1 cellular context compared by ENCODE assay signal in the genomic region with DNA sequence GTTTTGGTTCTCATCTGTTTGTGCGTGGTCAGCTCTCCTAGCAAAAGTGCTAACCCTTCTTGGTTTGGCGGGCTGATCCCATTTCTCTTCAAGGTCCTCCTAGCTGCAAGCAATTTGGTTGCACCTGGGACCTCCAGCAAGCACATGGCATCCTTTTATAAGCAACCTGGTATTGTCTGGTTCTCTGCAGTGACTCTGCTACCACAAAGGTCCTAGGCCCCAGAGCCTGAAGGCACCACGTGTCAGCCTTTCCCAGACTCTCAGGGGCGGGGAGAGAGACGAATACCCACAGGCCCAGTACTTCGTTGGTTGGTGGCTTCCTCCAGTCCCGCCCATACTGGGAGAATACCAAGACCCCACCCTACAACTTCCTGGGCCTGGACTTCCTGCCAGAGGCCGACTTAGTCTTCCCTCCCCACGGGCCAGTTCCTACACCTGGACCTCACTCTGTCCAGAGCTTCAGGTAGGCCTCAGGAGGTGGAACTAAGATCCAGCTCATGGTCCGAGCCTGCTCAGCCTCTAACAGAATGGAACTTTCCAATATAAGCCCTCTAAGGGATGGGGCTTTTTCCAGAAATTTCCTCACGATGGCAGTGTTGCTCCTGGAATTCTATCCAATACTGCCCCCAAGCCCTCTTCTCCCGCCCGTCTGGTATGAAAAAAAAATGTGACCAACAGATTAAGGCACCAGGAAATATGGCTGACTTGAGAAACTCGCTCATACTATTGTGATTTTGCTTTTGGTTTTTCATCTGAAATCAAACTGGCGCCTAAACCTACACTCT.
A peak's percentile ranks its signal among the peaks of the same experiment; 100 is the strongest.
TF ChIP-seq lines count a peak whose summit lies in the region.

No MANE protein-coding gene starts in this region.

TF ChIP-seq in HepG2, 621 proteins besides CTCF, POLR2A, EP300 and RAD21 (continued from another document and continues in another):
- TF ChIP-seq, protein P1, sequence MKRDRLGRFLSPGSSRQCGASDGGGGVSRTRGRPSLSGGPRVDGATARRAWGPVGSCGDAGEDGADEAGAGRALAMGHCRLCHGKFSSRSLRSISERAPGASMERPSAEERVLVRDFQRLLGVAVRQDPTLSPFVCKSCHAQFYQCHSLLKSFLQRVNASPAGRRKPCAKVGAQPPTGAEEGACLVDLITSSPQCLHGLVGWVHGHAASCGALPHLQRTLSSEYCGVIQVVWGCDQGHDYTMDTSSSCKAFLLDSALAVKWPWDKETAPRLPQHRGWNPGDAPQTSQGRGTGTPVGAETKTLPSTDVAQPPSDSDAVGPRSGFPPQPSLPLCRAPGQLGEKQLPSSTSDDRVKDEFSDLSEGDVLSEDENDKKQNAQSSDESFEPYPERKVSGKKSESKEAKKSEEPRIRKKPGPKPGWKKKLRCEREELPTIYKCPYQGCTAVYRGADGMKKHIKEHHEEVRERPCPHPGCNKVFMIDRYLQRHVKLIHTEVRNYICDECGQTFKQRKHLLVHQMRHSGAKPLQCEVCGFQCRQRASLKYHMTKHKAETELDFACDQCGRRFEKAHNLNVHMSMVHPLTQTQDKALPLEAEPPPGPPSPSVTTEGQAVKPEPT (CRISPR knock-in tag; IDR thresholded peaks at IDR 0.05; ENCODE audit: low read depth): no peak
- no peak for TF ChIP-seq CREB1 (IDR thresholded peaks at IDR 0.05)
- TF ChIP-seq CREB1 (CRISPR knock-in tag; IDR thresholded peaks at IDR 0.05): peak; percentile 75
- TF ChIP-seq, protein P2, sequence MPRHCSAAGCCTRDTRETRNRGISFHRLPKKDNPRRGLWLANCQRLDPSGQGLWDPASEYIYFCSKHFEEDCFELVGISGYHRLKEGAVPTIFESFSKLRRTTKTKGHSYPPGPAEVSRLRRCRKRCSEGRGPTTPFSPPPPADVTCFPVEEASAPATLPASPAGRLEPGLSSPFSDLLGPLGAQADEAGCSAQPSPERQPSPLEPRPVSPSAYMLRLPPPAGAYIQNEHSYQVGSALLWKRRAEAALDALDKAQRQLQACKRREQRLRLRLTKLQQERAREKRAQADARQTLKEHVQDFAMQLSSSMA (CRISPR knock-in tag; IDR thresholded peaks at IDR 0.05): 0 out of 2 replicates have a peak, but pooled peaks have one; percentile 18
- no peak for TF ChIP-seq NFE2 (CRISPR knock-in tag; IDR thresholded peaks at IDR 0.05)
- no peak for TF ChIP-seq ZFP1 (CRISPR knock-in tag; IDR thresholded peaks at IDR 0.05)
- peak; percentile 19; the same call in 1 of the 2 replicates for TF ChIP-seq SMC3 (IDR thresholded peaks at IDR 0.05; ENCODE audit: low read length)
- TF ChIP-seq ZNF460 (CRISPR knock-in tag; IDR thresholded peaks at IDR 0.05; ENCODE audit: borderline replicate concordance): no peak
- TF ChIP-seq ZNF782 (CRISPR knock-in tag; IDR thresholded peaks at IDR 0.05; ENCODE audit: borderline replicate concordance): no peak
- no peak for TF ChIP-seq CHD4 (IDR thresholded peaks at IDR 0.05; ENCODE audit: borderline replicate concordance, low read length)
- no peak for TF ChIP-seq HNRNPUL1 (IDR thresholded peaks at IDR 0.05; ENCODE audit: low read depth, low read length)
- no peak for TF ChIP-seq CENPT (CRISPR knock-in tag; IDR thresholded peaks at IDR 0.05; ENCODE audit: low read depth)
- TF ChIP-seq, protein P3, sequence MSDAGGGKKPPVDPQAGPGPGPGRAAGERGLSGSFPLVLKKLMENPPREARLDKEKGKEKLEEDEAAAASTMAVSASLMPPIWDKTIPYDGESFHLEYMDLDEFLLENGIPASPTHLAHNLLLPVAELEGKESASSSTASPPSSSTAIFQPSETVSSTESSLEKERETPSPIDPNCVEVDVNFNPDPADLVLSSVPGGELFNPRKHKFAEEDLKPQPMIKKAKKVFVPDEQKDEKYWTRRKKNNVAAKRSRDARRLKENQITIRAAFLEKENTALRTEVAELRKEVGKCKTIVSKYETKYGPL (CRISPR knock-in tag; IDR thresholded peaks at IDR 0.05): no peak
- TF ChIP-seq, protein P4, sequence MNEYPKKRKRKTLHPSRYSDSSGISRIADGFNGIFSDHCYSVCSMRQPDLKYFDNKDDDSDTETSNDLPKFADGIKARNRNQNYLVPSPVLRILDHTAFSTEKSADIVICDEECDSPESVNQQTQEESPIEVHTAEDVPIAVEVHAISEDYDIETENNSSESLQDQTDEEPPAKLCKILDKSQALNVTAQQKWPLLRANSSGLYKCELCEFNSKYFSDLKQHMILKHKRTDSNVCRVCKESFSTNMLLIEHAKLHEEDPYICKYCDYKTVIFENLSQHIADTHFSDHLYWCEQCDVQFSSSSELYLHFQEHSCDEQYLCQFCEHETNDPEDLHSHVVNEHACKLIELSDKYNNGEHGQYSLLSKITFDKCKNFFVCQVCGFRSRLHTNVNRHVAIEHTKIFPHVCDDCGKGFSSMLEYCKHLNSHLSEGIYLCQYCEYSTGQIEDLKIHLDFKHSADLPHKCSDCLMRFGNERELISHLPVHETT (CRISPR knock-in tag; conservative IDR thresholded peaks at IDR 0.05): no peak
- TF ChIP-seq ZFP37 (CRISPR knock-in tag; IDR thresholded peaks at IDR 0.05; ENCODE audit: borderline replicate concordance): no peak
- no peak for TF ChIP-seq PAF1 (CRISPR knock-in tag; IDR thresholded peaks at IDR 0.05)
- no peak for TF ChIP-seq SP1 (IDR thresholded peaks at IDR 0.05)
- no peak for TF ChIP-seq SP1 (CRISPR knock-in tag; IDR thresholded peaks at IDR 0.05)
- TF ChIP-seq ZKSCAN5 (CRISPR knock-in tag; IDR thresholded peaks at IDR 0.05): no peak
- TF ChIP-seq HDAC6 (IDR thresholded peaks at IDR 0.05; ENCODE audit: low read depth, low read length): no peak
- no peak for TF ChIP-seq MTF1 (CRISPR knock-in tag; IDR thresholded peaks at IDR 0.05)
- no peak for TF ChIP-seq RNF2 (conservative IDR thresholded peaks at IDR 0.05; ENCODE audit: low read depth)
- TF ChIP-seq ZNF296 (CRISPR knock-in tag; conservative IDR thresholded peaks at IDR 0.05): no peak
- TF ChIP-seq, protein P5, sequence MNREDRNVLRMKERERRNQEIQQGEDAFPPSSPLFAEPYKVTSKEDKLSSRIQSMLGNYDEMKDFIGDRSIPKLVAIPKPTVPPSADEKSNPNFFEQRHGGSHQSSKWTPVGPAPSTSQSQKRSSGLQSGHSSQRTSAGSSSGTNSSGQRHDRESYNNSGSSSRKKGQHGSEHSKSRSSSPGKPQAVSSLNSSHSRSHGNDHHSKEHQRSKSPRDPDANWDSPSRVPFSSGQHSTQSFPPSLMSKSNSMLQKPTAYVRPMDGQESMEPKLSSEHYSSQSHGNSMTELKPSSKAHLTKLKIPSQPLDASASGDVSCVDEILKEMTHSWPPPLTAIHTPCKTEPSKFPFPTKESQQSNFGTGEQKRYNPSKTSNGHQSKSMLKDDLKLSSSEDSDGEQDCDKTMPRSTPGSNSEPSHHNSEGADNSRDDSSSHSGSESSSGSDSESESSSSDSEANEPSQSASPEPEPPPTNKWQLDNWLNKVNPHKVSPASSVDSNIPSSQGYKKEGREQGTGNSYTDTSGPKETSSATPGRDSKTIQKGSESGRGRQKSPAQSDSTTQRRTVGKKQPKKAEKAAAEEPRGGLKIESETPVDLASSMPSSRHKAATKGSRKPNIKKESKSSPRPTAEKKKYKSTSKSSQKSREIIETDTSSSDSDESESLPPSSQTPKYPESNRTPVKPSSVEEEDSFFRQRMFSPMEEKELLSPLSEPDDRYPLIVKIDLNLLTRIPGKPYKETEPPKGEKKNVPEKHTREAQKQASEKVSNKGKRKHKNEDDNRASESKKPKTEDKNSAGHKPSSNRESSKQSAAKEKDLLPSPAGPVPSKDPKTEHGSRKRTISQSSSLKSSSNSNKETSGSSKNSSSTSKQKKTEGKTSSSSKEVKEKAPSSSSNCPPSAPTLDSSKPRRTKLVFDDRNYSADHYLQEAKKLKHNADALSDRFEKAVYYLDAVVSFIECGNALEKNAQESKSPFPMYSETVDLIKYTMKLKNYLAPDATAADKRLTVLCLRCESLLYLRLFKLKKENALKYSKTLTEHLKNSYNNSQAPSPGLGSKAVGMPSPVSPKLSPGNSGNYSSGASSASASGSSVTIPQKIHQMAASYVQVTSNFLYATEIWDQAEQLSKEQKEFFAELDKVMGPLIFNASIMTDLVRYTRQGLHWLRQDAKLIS (CRISPR knock-in tag; IDR thresholded peaks at IDR 0.05): no peak
- TF ChIP-seq, protein P6, sequence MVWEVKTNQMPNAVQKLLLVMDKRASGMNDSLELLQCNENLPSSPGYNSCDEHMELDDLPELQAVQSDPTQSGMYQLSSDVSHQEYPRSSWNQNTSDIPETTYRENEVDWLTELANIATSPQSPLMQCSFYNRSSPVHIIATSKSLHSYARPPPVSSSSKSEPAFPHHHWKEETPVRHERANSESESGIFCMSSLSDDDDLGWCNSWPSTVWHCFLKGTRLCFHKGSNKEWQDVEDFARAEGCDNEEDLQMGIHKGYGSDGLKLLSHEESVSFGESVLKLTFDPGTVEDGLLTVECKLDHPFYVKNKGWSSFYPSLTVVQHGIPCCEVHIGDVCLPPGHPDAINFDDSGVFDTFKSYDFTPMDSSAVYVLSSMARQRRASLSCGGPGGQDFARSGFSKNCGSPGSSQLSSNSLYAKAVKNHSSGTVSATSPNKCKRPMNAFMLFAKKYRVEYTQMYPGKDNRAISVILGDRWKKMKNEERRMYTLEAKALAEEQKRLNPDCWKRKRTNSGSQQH (CRISPR knock-in tag; IDR thresholded peaks at IDR 0.05; ENCODE audit: low read depth): peak; percentile 57; the same call in 1 of the 2 replicates
- no peak for TF ChIP-seq ZNF644 (CRISPR knock-in tag; IDR thresholded peaks at IDR 0.05; ENCODE audit: low read depth)
- 0 out of 2 replicates have a peak, but pooled peaks have one; percentile 38 for TF ChIP-seq ZNF430 (CRISPR knock-in tag; IDR thresholded peaks at IDR 0.05)
- no peak for TF ChIP-seq ZNF83 (CRISPR knock-in tag; IDR thresholded peaks at IDR 0.05; ENCODE audit: borderline replicate concordance)
- no peak for TF ChIP-seq ARNT (IDR thresholded peaks at IDR 0.05)
- TF ChIP-seq, protein P7, sequence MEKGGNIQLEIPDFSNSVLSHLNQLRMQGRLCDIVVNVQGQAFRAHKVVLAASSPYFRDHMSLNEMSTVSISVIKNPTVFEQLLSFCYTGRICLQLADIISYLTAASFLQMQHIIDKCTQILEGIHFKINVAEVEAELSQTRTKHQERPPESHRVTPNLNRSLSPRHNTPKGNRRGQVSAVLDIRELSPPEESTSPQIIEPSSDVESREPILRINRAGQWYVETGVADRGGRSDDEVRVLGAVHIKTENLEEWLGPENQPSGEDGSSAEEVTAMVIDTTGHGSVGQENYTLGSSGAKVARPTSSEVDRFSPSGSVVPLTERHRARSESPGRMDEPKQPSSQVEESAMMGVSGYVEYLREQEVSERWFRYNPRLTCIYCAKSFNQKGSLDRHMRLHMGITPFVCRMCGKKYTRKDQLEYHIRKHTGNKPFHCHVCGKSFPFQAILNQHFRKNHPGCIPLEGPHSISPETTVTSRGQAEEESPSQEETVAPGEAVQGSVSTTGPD (CRISPR knock-in tag; IDR thresholded peaks at IDR 0.05): no peak
- no peak for TF ChIP-seq ZC3H13 (CRISPR knock-in tag; IDR thresholded peaks at IDR 0.05)
- TF ChIP-seq BHLHE40 (IDR thresholded peaks at IDR 0.05; ENCODE audit: low read length): 0 out of 2 replicates have a peak, but pooled peaks have one; percentile 14
- no peak for TF ChIP-seq NRL (CRISPR knock-in tag; IDR thresholded peaks at IDR 0.05; ENCODE audit: borderline replicate concordance)
- TF ChIP-seq STAG1 (CRISPR knock-in tag; IDR thresholded peaks at IDR 0.05): peak; percentile 43
- TF ChIP-seq TGIF2 (CRISPR knock-in tag; IDR thresholded peaks at IDR 0.05): peak; percentile 92; the same call in 1 of the 2 replicates
- no peak for TF ChIP-seq SALL2 (CRISPR knock-in tag; IDR thresholded peaks at IDR 0.05)
- peak; percentile 36; the same call in 1 of the 2 replicates for TF ChIP-seq TAF1 (CRISPR knock-in tag; IDR thresholded peaks at IDR 0.05)
- no peak; the same call in 1 of the 2 replicates for TF ChIP-seq TBX2 (CRISPR knock-in tag; IDR thresholded peaks at IDR 0.05; ENCODE audit: borderline replicate concordance)
- TF ChIP-seq ZNF12 (CRISPR knock-in tag; IDR thresholded peaks at IDR 0.05): 0 out of 2 replicates have a peak, but pooled peaks have one; percentile 43
- TF ChIP-seq, protein P8, sequence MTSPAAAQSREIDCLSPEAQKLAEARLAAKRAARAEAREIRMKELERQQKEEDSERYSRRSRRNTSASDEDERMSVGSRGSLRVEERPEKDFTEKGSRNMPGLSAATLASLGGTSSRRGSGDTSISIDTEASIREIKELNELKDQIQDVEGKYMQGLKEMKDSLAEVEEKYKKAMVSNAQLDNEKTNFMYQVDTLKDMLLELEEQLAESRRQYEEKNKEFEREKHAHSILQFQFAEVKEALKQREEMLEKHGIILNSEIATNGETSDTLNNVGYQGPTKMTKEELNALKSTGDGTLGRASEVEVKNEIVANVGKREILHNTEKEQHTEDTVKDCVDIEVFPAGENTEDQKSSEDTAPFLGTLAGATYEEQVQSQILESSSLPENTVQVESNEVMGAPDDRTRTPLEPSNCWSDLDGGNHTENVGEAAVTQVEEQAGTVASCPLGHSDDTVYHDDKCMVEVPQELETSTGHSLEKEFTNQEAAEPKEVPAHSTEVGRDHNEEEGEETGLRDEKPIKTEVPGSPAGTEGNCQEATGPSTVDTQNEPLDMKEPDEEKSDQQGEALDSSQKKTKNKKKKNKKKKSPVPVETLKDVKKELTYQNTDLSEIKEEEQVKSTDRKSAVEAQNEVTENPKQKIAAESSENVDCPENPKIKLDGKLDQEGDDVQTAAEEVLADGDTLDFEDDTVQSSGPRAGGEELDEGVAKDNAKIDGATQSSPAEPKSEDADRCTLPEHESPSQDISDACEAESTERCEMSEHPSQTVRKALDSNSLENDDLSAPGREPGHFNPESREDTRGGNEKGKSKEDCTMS (CRISPR knock-in tag; conservative IDR thresholded peaks at IDR 0.05): no peak
